23 cellular contexts compared by ENCODE assay signal in the genomic region with DNA sequence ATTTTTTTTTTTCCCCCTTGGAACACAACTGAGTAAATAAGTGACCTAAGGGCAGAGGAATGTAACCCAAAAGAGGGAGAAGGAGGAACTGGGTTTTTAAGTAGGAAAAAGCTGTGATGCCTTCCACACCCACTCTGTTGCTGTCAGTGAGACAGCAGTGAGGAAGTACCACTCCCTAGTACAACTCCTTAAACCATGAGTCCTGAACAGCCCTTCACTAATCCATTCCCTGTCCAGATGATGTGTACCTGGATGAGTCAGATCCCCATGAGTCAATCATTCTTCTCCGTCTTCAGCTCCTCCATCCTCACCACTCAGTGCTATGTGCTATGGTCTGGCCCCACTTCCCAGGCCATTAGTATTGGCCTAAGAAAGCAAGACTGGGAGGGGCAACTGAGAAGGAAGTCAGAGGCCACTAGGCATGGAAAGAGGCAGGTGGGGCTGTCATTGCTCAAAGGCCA. TPM values are rescaled to one million over a fixed set of nuclear protein-coding genes. Genes with fewer than 3 reads are reported as not detected.
DNase-seq lines count a peak whose midpoint lies in the region; ATAC-seq and FAIRE-seq lines count a peak whose summit lies in the region.
"Had no signal": no experiment of that assay in that cellular context is flagged by ENCODE, and none has a peak within 500 bp of the region (broad histone marks: within the 10 kb centered on the region; RNA-seq: fewer than 3 reads in every experiment).

No MANE protein-coding gene starts in this region.

- H3K36me3 Mint-ChIP-seq in activated naive CD8-positive, alpha-beta T cell treated with anti-CD3 and anti-CD28 coated beads, Interleukin-2, amount 10 ng/mL, durations not matched to agents 7 days and 5 days: peaks cover 2% of the 10 kb centered on the region
- no peaks in the 10 kb centered on the region for H3K36me3 Mint-ChIP-seq in activated naive CD8-positive, alpha-beta T cell treated with anti-CD3 and anti-CD28 coated beads, Interleukin-2, amount 50 U/mL, for 24 hours (ENCODE audit: low read depth)
- H3K36me3 Mint-ChIP-seq: CD8-positive, alpha-beta memory T cell; naive B cell had no signal

- peaks cover 7% of the 10 kb centered on the region in 2 donors for H3K4me1 ChIP-seq in small intestine (ENCODE audit: control insufficient read depth in 2 of 2, insufficient read depth in 1 of 2, low read depth in 1 of 2, low read length in 1 of 2)
- H3K4me1 ChIP-seq: uterus had no signal

- peaks cover 1% of the 10 kb centered on the region for H3K9me3 Mint-ChIP-seq in activated naive CD8-positive, alpha-beta T cell treated with anti-CD3 and anti-CD28 coated beads, Interleukin-2, amount 10 ng/mL, durations not matched to agents 7 days and 5 days
- H3K9me3 Mint-ChIP-seq in activated naive CD8-positive, alpha-beta T cell treated with anti-CD3 and anti-CD28 coated beads, Interleukin-2, amount 50 U/mL, for 24 hours: no peaks in the 10 kb centered on the region
- H3K9me3 Mint-ChIP-seq: CD8-positive, alpha-beta memory T cell; IgD-negative memory B cell; naive B cell had no signal

- FAIRE-seq in small intestine (lab: Jason Lieb, UNC): no peak

- H3K27me3 Mint-ChIP-seq in activated naive CD8-positive, alpha-beta T cell treated with anti-CD3 and anti-CD28 coated beads, Interleukin-2, amount 10 ng/mL, durations not matched to agents 7 days and 5 days: no peaks in the 10 kb centered on the region
- H3K27me3 Mint-ChIP-seq in activated naive CD8-positive, alpha-beta T cell treated with anti-CD3 and anti-CD28 coated beads, Interleukin-2, amount 50 U/mL, for 24 hours: peaks cover 4% of the 10 kb centered on the region

- no peaks in the 10 kb centered on the region for H3K27me3 ChIP-seq in small intestine (ENCODE audit: control insufficient read depth in 2 of 2, insufficient read depth in 2 of 2, low read length in 2 of 2)
- H3K27me3 ChIP-seq: uterus had no signal

- no peak for ATAC-seq in activated naive CD8-positive, alpha-beta T cell treated with anti-CD3 and anti-CD28 coated beads, Interleukin-2, amount 10 ng/mL, durations not matched to agents 7 days and 5 days (ENCODE audit: low read depth)
- no peak for ATAC-seq in activated naive CD8-positive, alpha-beta T cell treated with anti-CD3 and anti-CD28 coated beads, Interleukin-2, amount 50 U/mL, for 24 hours
- ATAC-seq in HG02642 (IDR thresholded peaks at IDR 0.05; ENCODE audit: poor library complexity, unreplicated experiment): no peak

- no peak overlapping the region for H3K4me3 Mint-ChIP-seq in activated naive CD8-positive, alpha-beta T cell treated with anti-CD3 and anti-CD28 coated beads, Interleukin-2, amount 10 ng/mL, durations not matched to agents 7 days and 5 days
- no peak overlapping the region for H3K4me3 Mint-ChIP-seq in activated naive CD8-positive, alpha-beta T cell treated with anti-CD3 and anti-CD28 coated beads, Interleukin-2, amount 50 U/mL, for 24 hours
- H3K4me3 Mint-ChIP-seq: brain; CD8-positive, alpha-beta memory T cell; IgD-negative memory B cell had no signal

- no peak overlapping the region for H3K4me3 ChIP-seq in small intestine (ENCODE audit: low read depth in 1 of 2, low read length in 2 of 2)
- H3K4me3 ChIP-seq: uterus had no signal

- no peaks in the 10 kb centered on the region for H3K9me3 ChIP-seq in small intestine (ENCODE audit: control insufficient read depth, low read depth)
- H3K9me3 ChIP-seq: uterus had no signal

- peaks cover 49% of the 10 kb centered on the region for H3K4me1 Mint-ChIP-seq in activated naive CD8-positive, alpha-beta T cell treated with anti-CD3 and anti-CD28 coated beads, Interleukin-2, amount 10 ng/mL, durations not matched to agents 7 days and 5 days
- peaks cover 17% of the 10 kb centered on the region for H3K4me1 Mint-ChIP-seq in activated naive CD8-positive, alpha-beta T cell treated with anti-CD3 and anti-CD28 coated beads, Interleukin-2, amount 50 U/mL, for 24 hours
- H3K4me1 Mint-ChIP-seq: brain; CD8-positive, alpha-beta memory T cell had no signal

- peak overlapping the region; percentile 55 to 63 for H3K27ac ChIP-seq in small intestine (ENCODE audit: low read depth in 1 of 2, low read length in 1 of 2)
- H3K27ac ChIP-seq: uterus had no signal

- H3K36me3 ChIP-seq in small intestine (ENCODE audit: control insufficient read depth in 2 of 2, insufficient read depth in 2 of 2, low read length in 2 of 2): no peaks in the 10 kb centered on the region
- H3K36me3 ChIP-seq: uterus had no signal

- DNase-seq in activated naive CD8-positive, alpha-beta T cell treated with anti-CD3 and anti-CD28 coated beads, Interleukin-2, amount 10 ng/mL, durations not matched to agents 7 days and 5 days: no peak
- no peak for DNase-seq in activated naive CD8-positive, alpha-beta T cell treated with anti-CD3 and anti-CD28 coated beads, Interleukin-2, amount 50 U/mL, for 24 hours
- DNase-seq in RKO (ENCODE audit: low spot score) (peak; percentile 52), islet precursor cell (peak; percentile 91), small intestine (peak; percentile 98), NCI-H2107 treated with DMSO at 0.1 percent for 48 hours (lab: John Stamatoyannopoulos, UW; ENCODE audit: unreplicated experiment) (no peak), Kasumi-1 (lab: John Stamatoyannopoulos, UW) (no peak)
- DNase-seq: 8988T; activated naive CD4-positive, alpha-beta T cell treated with Interleukin-2 at 50 U/mL for 16 hours; CD8-positive, alpha-beta memory T cell; foreskin melanocyte; naive B cell; NCI-H1105 treated with DMSO at 0.1 percent for 48 hours; OCI-M1; retina; stimulated activated CD4-positive, alpha-beta T cell treated with anti-CD3 and anti-CD28 coated beads, Interleukin-2, amount 100 ng/mL, for 24 hours; stimulated activated CD8-positive, alpha-beta memory T cell treated with anti-CD3 and anti-CD28 coated beads, Interleukin-4, amount 100 ng/mL, for 48 hours; SW 1271; uterus had no signal

- 7 to 65% (median 20%) methylated on average over 1 of the region's 1 CpG for WGBS in small intestine, 3 donors

- POLR2A ChIA-PET in activated naive CD8-positive, alpha-beta T cell treated with anti-CD3 and anti-CD28 coated beads, Interleukin-2, amount 10 ng/mL, durations not matched to agents 7 days and 5 days (lab: Charles Lee): interaction anchor here (1.2 kb wide), 2 partner anchors 70 to 73 kb away, joined by 3 to 4 read pairs; a partner anchor contains a TSS

- peak overlapping the region; percentile 32 for H3K27ac Mint-ChIP-seq in activated naive CD8-positive, alpha-beta T cell treated with anti-CD3 and anti-CD28 coated beads, Interleukin-2, amount 10 ng/mL, durations not matched to agents 7 days and 5 days
- no peak overlapping the region for H3K27ac Mint-ChIP-seq in activated naive CD8-positive, alpha-beta T cell treated with anti-CD3 and anti-CD28 coated beads, Interleukin-2, amount 50 U/mL, for 24 hours
- H3K27ac Mint-ChIP-seq: IgD-negative memory B cell had no signal

RNA-seq across cellular contexts. Expression of a gene that starts 12.9 kb away (rescaled TPM):
- not detected for total RNA-seq in activated naive CD8-positive, alpha-beta T cell treated with anti-CD3 and anti-CD28 coated beads, Interleukin-2, amount 10 ng/mL, durations not matched to agents 7 days and 5 days
- 1 to 10 TPM in 2 of 3 donors, under 1 TPM in 1; 0.70 to 1.6 (median 1.1) TPM for polyA plus RNA-seq in small intestine
- total RNA-seq: CD8-positive, alpha-beta memory T cell; NCI-H460; uterus had no signal
- polyA plus RNA-seq: CD8-positive, alpha-beta memory T cell had no signal

RNA-seq across cellular contexts. Expression of a gene that starts 28.5 kb away (rescaled TPM):
- 10 to 100 TPM; 34.6 to 35.1 TPM for total RNA-seq in activated naive CD8-positive, alpha-beta T cell treated with anti-CD3 and anti-CD28 coated beads, Interleukin-2, amount 10 ng/mL, durations not matched to agents 7 days and 5 days
- polyA plus RNA-seq in small intestine: 10 to 100 TPM; 10.1 to 40.2 (median 17.3) TPM

Comparison
In these comparisons a context has a peak if more than half of its experiments do, and no peak if none do; other contexts are left out.
1. DNase-seq: peak in RKO (single experiment), islet precursor cell (single experiment) and small intestine (single experiment); none in activated naive CD8-positive, alpha-beta T cell treated with anti-CD3 and anti-CD28 coated beads, Interleukin-2, amount 10 ng/mL, durations not matched to agents 7 days and 5 days (single experiment), activated naive CD8-positive, alpha-beta T cell treated with anti-CD3 and anti-CD28 coated beads, Interleukin-2, amount 50 U/mL, for 24 hours (single experiment), NCI-H2107 treated with DMSO at 0.1 percent for 48 hours (single experiment) and Kasumi-1 (0 of 2).